ENCODE assay signal across 8 cellular contexts in genomic region chr1:43554444-43554992, GRCh38. TPM values are rescaled to one million over a fixed set of nuclear protein-coding genes. Genes with fewer than 3 reads are reported as not detected.
A peak's percentile ranks its signal among the peaks of the same experiment; 100 is the strongest.
DNase-seq lines count a peak whose midpoint lies in the region; ATAC-seq and TF ChIP-seq lines count a peak whose summit lies in the region.

No MANE protein-coding gene starts in this region.

- ATAC-seq in left ventricle myocardium superior: no peak
- no peak for ATAC-seq in HG02623 (IDR thresholded peaks at IDR 0.05; ENCODE audit: unreplicated experiment)
- ATAC-seq in GM18907 (IDR thresholded peaks at IDR 0.05; ENCODE audit: unreplicated experiment): no peak

- H3K9me3 ChIP-seq in cardiac muscle cell (ENCODE audit: low read depth) (no peaks in the 10 kb centered on the region), adipocyte (ENCODE audit: control insufficient read depth, low read length) (no peaks in the 10 kb centered on the region)

- H3K36me3 ChIP-seq in cardiac muscle cell: no peaks in the 10 kb centered on the region
- peaks cover 6% of the 10 kb centered on the region for H3K36me3 ChIP-seq in adipocyte (ENCODE audit: control insufficient read depth, insufficient read depth, low read length, severe bottlenecking)

- H3K4me3 ChIP-seq in cardiac muscle cell (no peak overlapping the region), adipocyte (ENCODE audit: low read length) (no peak overlapping the region)

- intact Hi-C loops in left ventricle myocardium superior (cut with micrococcal nuclease): no loop called here

- no peak overlapping the region for H3K9ac ChIP-seq in adipocyte (ENCODE audit: low read length)

- H3K4me1 ChIP-seq in cardiac muscle cell (ENCODE audit: low read depth): peaks cover 16% of the 10 kb centered on the region
- H3K4me1 ChIP-seq in adipocyte (ENCODE audit: control insufficient read depth, insufficient read depth, low read length): peaks cover 62% of the 10 kb centered on the region

- TF ChIP-seq CTCF in cardiac muscle cell (IDR thresholded peaks at IDR 0.05; ENCODE audit: low read depth, low read length): peak; percentile 69

- no peak overlapping the region for H3K27ac ChIP-seq in cardiac muscle cell
- H3K27ac ChIP-seq in layer of hippocampus (ENCODE audit: low read depth, low read length): peak overlapping the region; percentile 74

- DNase-seq in cardiac muscle cell (ENCODE audit: low read depth in 1 of 2, low spot score in 1 of 2) (peak; percentile 59 to 60), left ventricle myocardium superior (no peak), NCI-H2171 (lab: John Stamatoyannopoulos, UW) (peak; percentile 41), adipocyte (ENCODE audit: low read depth) (peak; percentile 71), HK-2 (ENCODE audit: unreplicated experiment) (no peak)

- H3K27me3 ChIP-seq in cardiac muscle cell (no peaks in the 10 kb centered on the region), adipocyte (replicated peaks; ENCODE audit: control insufficient read depth, insufficient read depth, low read length) (no peaks in the 10 kb centered on the region), layer of hippocampus (ENCODE audit: control insufficient read depth, insufficient read depth, low read length) (no peaks in the 10 kb centered on the region)

RNA-seq across cellular contexts. Expression of gene PTPRF, which starts 23.8 kb away (rescaled TPM):
- 33.9 and 72.8 TPM in 2 replicates for total RNA-seq in cardiac muscle cell
- polyA plus RNA-seq in cardiac muscle cell: 44.1 and 70.9 TPM in 2 replicates
- total RNA-seq in left ventricle myocardium superior: 7.0 TPM

Comparison
In these comparisons a context has a peak if more than half of its experiments do, and no peak if none do; other contexts are left out.
1. DNase-seq: peak in cardiac muscle cell (2 of 2), NCI-H2171 (single experiment) and adipocyte (single experiment); none in left ventricle myocardium superior (single experiment) and HK-2 (single experiment).